Comparison of ENCODE assay signal across 23 cellular contexts in the genomic region with DNA sequence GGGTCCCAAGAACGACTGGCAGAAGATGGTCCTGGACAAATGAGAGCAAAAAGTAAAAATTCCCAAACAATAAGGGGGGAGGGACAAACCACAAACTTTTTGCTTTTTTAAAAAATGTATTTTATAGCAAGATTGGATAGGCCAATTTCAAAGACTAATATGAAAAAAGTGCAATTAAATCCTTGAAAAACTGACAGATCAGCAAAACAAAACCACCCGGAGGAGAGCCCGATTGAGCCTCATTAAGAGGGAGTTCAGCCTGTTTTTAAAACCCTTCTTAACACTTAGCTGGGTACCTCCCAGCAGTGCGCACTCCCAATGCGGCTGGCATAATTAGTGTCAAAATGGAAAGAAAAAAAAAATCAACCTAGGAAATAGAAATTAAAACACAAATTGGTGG.
DNase-seq lines count a peak whose midpoint lies in the region; ATAC-seq and TF ChIP-seq lines count a peak whose summit lies in the region.
"Had no signal": no experiment of that assay in that cellular context is flagged by ENCODE, and none has a peak within 500 bp of the region (broad histone marks: within the 10 kb centered on the region; RNA-seq: fewer than 3 reads in every experiment).

No MANE protein-coding gene starts in this region.

- H2AK9ac ChIP-seq in IMR-90 (replicated peaks; ENCODE audit: low read depth, low read length, poor library complexity), result no peak overlapping the region

- H3K27me3 ChIP-seq in IMR-90 (ENCODE audit: control insufficient read depth, insufficient read depth, low read length) (no peaks in the 10 kb centered on the region), neural cell (ENCODE audit: insufficient read depth, low read depth, low read length) (no peaks in the 10 kb centered on the region), testis (no peaks in the 10 kb centered on the region), heart left ventricle (no peaks in the 10 kb centered on the region)
- H3K27me3 ChIP-seq: BLaER1, SJSA1 had no signal

- peaks cover 20 to 46% of the 10 kb centered on the region in 2 experiments for H3K79me1 ChIP-seq in IMR-90 (ENCODE audit: low read depth in 1 of 2, low read length in 2 of 2)

- H2AK5ac ChIP-seq in IMR-90 (ENCODE audit: low read depth, low read length), result no peak overlapping the region

- no peak overlapping the region for H3K56ac ChIP-seq in IMR-90 (ENCODE audit: extremely low read depth, insufficient read depth, low read length)

- H3K79me2 ChIP-seq in neural cell (replicated peaks; ENCODE audit: insufficient read depth, low read length), result peaks cover 97% of the 10 kb centered on the region

- WGBS in IMR-90 (ENCODE audit: extremely low coverage in 2 of 2, insufficient read length in 1 of 2), 2 experiments, result no CpG with 5 or more reads among the region's 5 CpGs
- 77 to 85% methylated on average over 5 of the region's 5 CpGs for WGBS in testis, 2 donors
- WGBS in heart left ventricle, 4 donors, result 87 to 91% (median 88%) methylated on average over 5 of the region's 5 CpGs

- H3K23ac ChIP-seq in IMR-90 (ENCODE audit: low read depth, low read length), result no peak overlapping the region

- H3K9me3 ChIP-seq in IMR-90 (ENCODE audit: control insufficient read depth, insufficient read depth, low read length) (no peaks in the 10 kb centered on the region), neural cell (ENCODE audit: low read length) (no peaks in the 10 kb centered on the region), testis (no peaks in the 10 kb centered on the region), heart left ventricle (no peaks in the 10 kb centered on the region)
- H3K9me3 ChIP-seq: BLaER1, SJSA1 had no signal

- TF ChIP-seq CTCF in IMR-90 (conservative IDR thresholded peaks at IDR 0.05; ENCODE audit: low read depth, low read length) (no peak), chondrocyte (IDR thresholded peaks at IDR 0.05) (no peak), neural cell (IDR thresholded peaks at IDR 0.05; ENCODE audit: poor library complexity, severe bottlenecking) (no peak), testis (IDR thresholded peaks at IDR 0.05) (no peak), heart left ventricle (IDR thresholded peaks at IDR 0.05) (no peak)

- no peak for TF ChIP-seq EP300 in neural cell (conservative IDR thresholded peaks at IDR 0.05; ENCODE audit: poor library complexity, severe bottlenecking)

- no peak overlapping the region for H4K5ac ChIP-seq in IMR-90 (ENCODE audit: low read depth, low read length)

- no peak for TF ChIP-seq RAD21 in IMR-90 (IDR thresholded peaks at IDR 0.05; ENCODE audit: low read length)
- TF ChIP-seq RAD21 in neural cell (conservative IDR thresholded peaks at IDR 0.05), result no peak

- POLR2A ChIA-PET in IMR-90 (lab: Charles Lee; ENCODE audit: unreplicated experiment), result no interaction called here

- H3K27ac ChIP-seq in IMR-90 (ENCODE audit: insufficient read depth, low read length), result no peak overlapping the region
- H3K27ac ChIP-seq in neural cell (ENCODE audit: low read length), result peak overlapping the region; percentile 5
- H3K27ac ChIP-seq in testis, result peak overlapping the region in 1 of 2 donors; percentile 36
- H3K27ac ChIP-seq in heart left ventricle, result peak overlapping the region in 1 of 12 donors; percentile 44
- H3K27ac ChIP-seq: BLaER1, GM23248, SJSA1 had no signal

- no peak overlapping the region for H3K14ac ChIP-seq in IMR-90 (replicated peaks; ENCODE audit: low read depth, low read length)

- H3K9ac ChIP-seq in IMR-90 (ENCODE audit: low read depth, low read length) (no peak overlapping the region), neural cell (ENCODE audit: low read length) (no peak overlapping the region)
- H3K9ac ChIP-seq: BLaER1, GM23248 had no signal

- H4K8ac ChIP-seq in IMR-90 (ENCODE audit: low read depth in 2 of 2, low read length in 2 of 2), result no peak overlapping the region

- CTCF ChIA-PET in IMR-90 (lab: Yijun Ruan, JAX), result no interaction called here

- H3K9me1 ChIP-seq in IMR-90 (ENCODE audit: insufficient read depth, low read length), result peaks cover 13% of the 10 kb centered on the region

- in situ Hi-C loops in IMR-90 (cut with MboI; ENCODE audit: low sequenced_read_pairs), result no loop called here

- peak overlapping the region; percentile 83 for H3K27ac Mint-ChIP-seq in chondrocyte (ENCODE audit: unreplicated experiment)
- H3K27ac Mint-ChIP-seq: CD8-positive, alpha-beta T cell; H9; HFFc6; IgD-negative memory B cell had no signal

- H2BK5ac ChIP-seq in IMR-90 (ENCODE audit: low read depth, low read length, poor library complexity, severe bottlenecking), result no peak overlapping the region

- H3K18ac ChIP-seq in IMR-90 (ENCODE audit: low read depth, low read length), result no peak overlapping the region

- H3K4ac ChIP-seq in IMR-90 (ENCODE audit: low read depth, low read length), result no peak overlapping the region

- ATAC-seq in IMR-90 (ENCODE audit: low read depth) (no peak), GM21381 (IDR thresholded peaks at IDR 0.05; ENCODE audit: unreplicated experiment) (no peak), heart left ventricle (no peak)
- ATAC-seq: CD8-positive, alpha-beta T cell; GM12878 had no signal

- peaks cover 13% of the 10 kb centered on the region for H3K36me3 Mint-ChIP-seq in chondrocyte (ENCODE audit: low read depth)
- H3K36me3 Mint-ChIP-seq: CD8-positive, alpha-beta T cell; IgD-negative memory B cell had no signal

- H2BK15ac ChIP-seq in IMR-90 (ENCODE audit: low read depth, low read length), result no peak overlapping the region

- no TSS peak for BruUV-seq in IMR-90 (replicated peaks; lab: Mats Ljungman, UMichigan)

- no peaks in the 10 kb centered on the region for H3K27me3 Mint-ChIP-seq in chondrocyte (ENCODE audit: low read depth)

- H4K20me1 ChIP-seq in IMR-90 (ENCODE audit: insufficient read depth, low read length) (peaks cover 4% of the 10 kb centered on the region; the same call in 1 of the 2 replicates), neural cell (ENCODE audit: insufficient read depth) (peaks cover 4% of the 10 kb centered on the region)
- H4K20me1 ChIP-seq: BLaER1 had no signal

- H2AFZ ChIP-seq in IMR-90 (replicated peaks; ENCODE audit: low read length, poor library complexity) (no peak overlapping the region), neural cell (ENCODE audit: low read depth, low read length) (no peak overlapping the region)
- H2AFZ ChIP-seq: GM23248 had no signal

- H3K4me3 ChIP-seq in IMR-90 (ENCODE audit: insufficient read depth, low read depth, low read length), result no peak overlapping the region
- H3K4me3 ChIP-seq in neural cell (ENCODE audit: low read length), result no peak overlapping the region
- no peak overlapping the region for H3K4me3 ChIP-seq in testis
- no peak overlapping the region for H3K4me3 ChIP-seq in heart left ventricle
- H3K4me3 ChIP-seq: BLaER1, GM12878, GM23248, SJSA1 had no signal

- H3K9me3 Mint-ChIP-seq in chondrocyte (ENCODE audit: low read depth), result peaks cover 2% of the 10 kb centered on the region
- H3K9me3 Mint-ChIP-seq: CD8-positive, alpha-beta T cell; H9; HFFc6; IgD-negative memory B cell had no signal

- H3K4me1 ChIP-seq in IMR-90 (ENCODE audit: control insufficient read depth, insufficient read depth, low read length) (peaks cover 17% of the 10 kb centered on the region), testis (no peaks in the 10 kb centered on the region), heart left ventricle (peaks cover 0 to 59% (median 15%) of the 10 kb centered on the region in 12 donors)

- H3K4me2 ChIP-seq in IMR-90 (ENCODE audit: low read depth, low read length) (no peak overlapping the region), neural cell (ENCODE audit: low read length) (no peak overlapping the region)

- dilution Hi-C loops in IMR-90 (cut with HindIII; ENCODE audit: low sequenced_read_pairs, unreplicated experiment), result no loop called here

- no peak overlapping the region for H2BK120ac ChIP-seq in IMR-90 (ENCODE audit: low read depth, low read length)

- H2BK20ac ChIP-seq in IMR-90 (ENCODE audit: low read depth, low read length), result no peak overlapping the region

- peaks cover 19% of the 10 kb centered on the region for H3F3A ChIP-seq in neural cell (ENCODE audit: insufficient read depth, low read length, poor library complexity, severe bottlenecking)

- no peak overlapping the region for H3K4me3 Mint-ChIP-seq in chondrocyte (ENCODE audit: unreplicated experiment)
- H3K4me3 Mint-ChIP-seq: CD8-positive, alpha-beta T cell; H9; HFFc6 had no signal

- TF ChIP-seq POLR2A in IMR-90 (IDR thresholded peaks at IDR 0.05; ENCODE audit: low read depth, low read length) (no peak), testis (IDR thresholded peaks at IDR 0.05) (no peak), heart left ventricle (IDR thresholded peaks at IDR 0.05) (no peak)

- no peak for DNase-seq in IMR-90
- no peak for DNase-seq in chondrocyte (ENCODE audit: low spot score)
- no peak for DNase-seq in NCI-H774 (lab: John Stamatoyannopoulos, UW)
- DNase-seq in testis, result no peak
- no peak for DNase-seq in heart left ventricle
- DNase-seq: ACHN; CD8-positive, alpha-beta T cell; DND-41; GM23248; H9; HFFc6; Karpas-422; NCI-H1694; NCI-H2081; NCI-H2171; NCI-H526; OCI-M1 had no signal

- peaks cover 91% of the 10 kb centered on the region for H3K4me1 Mint-ChIP-seq in chondrocyte (ENCODE audit: low read depth)

- intact Hi-C loops in IMR-90 (cut with micrococcal nuclease) (no loop called here), testis (cut with DNase I; ENCODE audit: low total_unique reads) (no loop called here), heart left ventricle (cut with DNase I) (loop anchor here in 3 of 10 donors (5.0 to 10.0 kb wide), 2 partner anchors 80 to 83 kb away; no protein-coding TSS in a partner anchor)

- no peaks in the 10 kb centered on the region for H3K36me3 ChIP-seq in IMR-90 (ENCODE audit: control insufficient read depth, insufficient read depth, low read length)
- H3K36me3 ChIP-seq in neural cell (ENCODE audit: insufficient read depth, low read length), result no peaks in the 10 kb centered on the region
- no peaks in the 10 kb centered on the region for H3K36me3 ChIP-seq in testis (ENCODE audit: low read depth, missing control alignments)
- H3K36me3 ChIP-seq in heart left ventricle, result no peaks in the 10 kb centered on the region
- H3K36me3 ChIP-seq: BLaER1, SJSA1 had no signal

- H4K91ac ChIP-seq in IMR-90 (ENCODE audit: insufficient read depth, low read depth, low read length), result no peak overlapping the region

- no peaks in the 10 kb centered on the region for H3K9me2 ChIP-seq in neural cell (ENCODE audit: insufficient read depth, low read length)

TF ChIP-seq in neural cell, 6 proteins besides CTCF, POLR2A, EP300 and RAD21 (continues in another document):
- no peak for TF ChIP-seq SMC3 (conservative IDR thresholded peaks at IDR 0.05; ENCODE audit: poor library complexity)
- no peak for TF ChIP-seq MXI1 (conservative IDR thresholded peaks at IDR 0.05; ENCODE audit: poor library complexity, severe bottlenecking)
- no peak for TF ChIP-seq POLR2AphosphoS5 (IDR thresholded peaks at IDR 0.05)
- TF ChIP-seq TAF1 (IDR thresholded peaks at IDR 0.05; ENCODE audit: low read depth), result no peak
- no peak for TF ChIP-seq EZH2 (IDR thresholded peaks at IDR 0.05; ENCODE audit: borderline replicate concordance, insufficient read depth, low read length, poor library complexity, severe bottlenecking)
